Comparison of ENCODE assay signal across 18 cellular contexts in the genomic region with DNA sequence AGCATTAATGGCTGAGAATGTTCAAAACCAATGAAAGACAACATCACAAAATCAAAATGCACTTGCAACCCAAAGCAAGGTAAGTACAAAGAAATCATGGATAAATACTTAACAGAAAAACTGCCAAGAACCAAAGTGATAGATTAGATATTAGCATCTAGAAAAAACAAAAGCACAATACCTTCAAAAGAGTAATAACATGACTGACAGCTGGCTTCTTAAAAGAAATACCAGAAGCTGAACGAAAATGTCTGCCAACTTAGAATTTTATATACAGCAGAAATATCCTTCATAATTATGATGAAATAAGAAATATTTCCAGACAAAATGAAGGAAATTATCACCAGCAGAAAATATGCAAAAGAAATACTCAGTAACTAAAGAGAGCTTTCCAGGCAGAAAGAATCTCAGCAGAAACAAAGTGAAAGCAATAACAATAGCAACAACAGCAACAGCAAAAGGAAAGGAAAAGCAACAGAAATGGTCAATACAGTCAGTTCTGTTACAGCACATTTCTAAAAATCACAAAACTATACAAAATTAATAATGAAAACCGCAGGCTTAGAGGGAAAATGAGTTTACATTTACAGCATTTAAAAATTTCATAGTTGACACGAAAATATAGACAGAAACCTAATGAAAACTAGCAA.
DNase-seq lines count a peak whose midpoint lies in the region; ATAC-seq lines count a peak whose summit lies in the region.
"Had no signal": no experiment of that assay in that cellular context is flagged by ENCODE, and none has a peak within 500 bp of the region (broad histone marks: within the 10 kb centered on the region; RNA-seq: fewer than 3 reads in every experiment).

No MANE protein-coding gene starts in this region.

- ATAC-seq in GM21526 (IDR thresholded peaks at IDR 0.05; ENCODE audit: low FRiP score, unreplicated experiment) (peak; percentile 80), HG03521 (IDR thresholded peaks at IDR 0.05; ENCODE audit: unreplicated experiment) (peak; percentile 66), left cardiac atrium (no peak)
- ATAC-seq: activated T-cell treated with anti-CD3 and anti-CD28 coated beads, Interleukin-2, amount 50 U/mL, for 72 hours had no signal

- peaks cover 14% of the 10 kb centered on the region for H3K27me3 Mint-ChIP-seq in activated CD4-positive, alpha-beta memory T cell treated with anti-CD3 and anti-CD28 coated beads, Interleukin-2, amount 10 ng/mL, durations not matched to agents 7 days and 5 days
- peaks cover 2% of the 10 kb centered on the region for H3K27me3 Mint-ChIP-seq in activated CD4-positive, alpha-beta memory T cell treated with anti-CD3 and anti-CD28 coated beads for 36 hours
- H3K27me3 Mint-ChIP-seq in immature natural killer cell (ENCODE audit: low read depth in 3 of 3) = peaks cover 0 to 2% (median 0%) of the 10 kb centered on the region in 3 donors

- H3K36me3 Mint-ChIP-seq in activated CD4-positive, alpha-beta memory T cell treated with anti-CD3 and anti-CD28 coated beads, Interleukin-2, amount 10 ng/mL, durations not matched to agents 7 days and 5 days (ENCODE audit: low read depth) = peaks cover 7% of the 10 kb centered on the region
- no peaks in the 10 kb centered on the region for H3K36me3 Mint-ChIP-seq in activated CD4-positive, alpha-beta memory T cell treated with anti-CD3 and anti-CD28 coated beads for 36 hours
- no peaks in the 10 kb centered on the region for H3K36me3 Mint-ChIP-seq in immature natural killer cell
- H3K36me3 Mint-ChIP-seq: neural progenitor cell had no signal

- POLR2A ChIA-PET in activated CD4-positive, alpha-beta memory T cell treated with anti-CD3 and anti-CD28 coated beads, Interleukin-2, amount 10 ng/mL, durations not matched to agents 7 days and 5 days (lab: Charles Lee) = interaction anchor here (0.8 to 1.1 kb wide), 2 partner anchors 8 to 26 kb away, joined by 3 read pairs; no protein-coding TSS in a partner anchor
- POLR2A ChIA-PET in activated CD4-positive, alpha-beta memory T cell treated with anti-CD3 and anti-CD28 coated beads for 36 hours (lab: Charles Lee) = no interaction called here

- CTCF ChIA-PET in activated CD4-positive, alpha-beta memory T cell treated with anti-CD3 and anti-CD28 coated beads, Interleukin-2, amount 10 ng/mL, durations not matched to agents 7 days and 5 days (lab: Charles Lee) = interaction anchor here (1.5 kb wide), 1 partner anchor 8 kb away, joined by 4 read pairs; no protein-coding TSS in a partner anchor
- CTCF ChIA-PET in activated CD4-positive, alpha-beta memory T cell treated with anti-CD3 and anti-CD28 coated beads for 36 hours (lab: Charles Lee) = no interaction called here

- DNase-seq in activated CD4-positive, alpha-beta memory T cell treated with anti-CD3 and anti-CD28 coated beads, Interleukin-2, amount 10 ng/mL, durations not matched to agents 7 days and 5 days = no peak
- DNase-seq in activated CD4-positive, alpha-beta memory T cell treated with anti-CD3 and anti-CD28 coated beads for 36 hours = no peak
- peak in 1 of 3 donors; percentile 5 for DNase-seq in immature natural killer cell
- no peak for DNase-seq in LoVo (ENCODE audit: low spot score)
- DNase-seq in left cardiac atrium = no peak
- DNase-seq in activated gamma-delta T cell treated with Interleukin-2 at 50 U/mL for 16 hours = no peak
- DNase-seq: activated T-cell treated with anti-CD3 and anti-CD28 coated beads, Interleukin-2, amount 50 U/mL, for 72 hours; cortex of kidney; erythroblast; H9; islet precursor cell; mesendoderm; NCI-H2081; stimulated activated CD4-positive, alpha-beta T cell treated with anti-CD3 and anti-CD28 coated beads, Interleukin-15, amount 100 ng/mL, for 24 hours; testis had no signal

- H3K9me3 Mint-ChIP-seq in activated CD4-positive, alpha-beta memory T cell treated with anti-CD3 and anti-CD28 coated beads, Interleukin-2, amount 10 ng/mL, durations not matched to agents 7 days and 5 days = no peaks in the 10 kb centered on the region
- peaks cover 4% of the 10 kb centered on the region for H3K9me3 Mint-ChIP-seq in activated CD4-positive, alpha-beta memory T cell treated with anti-CD3 and anti-CD28 coated beads for 36 hours
- peaks cover 0 to 2% (median 0%) of the 10 kb centered on the region in 6 donors for H3K9me3 Mint-ChIP-seq in immature natural killer cell
- H3K9me3 Mint-ChIP-seq: H9, neural progenitor cell had no signal

- H3K4me1 Mint-ChIP-seq in activated CD4-positive, alpha-beta memory T cell treated with anti-CD3 and anti-CD28 coated beads, Interleukin-2, amount 10 ng/mL, durations not matched to agents 7 days and 5 days = peaks cover 22% of the 10 kb centered on the region
- peaks cover 5% of the 10 kb centered on the region for H3K4me1 Mint-ChIP-seq in activated CD4-positive, alpha-beta memory T cell treated with anti-CD3 and anti-CD28 coated beads for 36 hours (ENCODE audit: low read depth)
- H3K4me1 Mint-ChIP-seq in immature natural killer cell = peaks cover 6 to 19% of the 10 kb centered on the region in 2 donors
- H3K4me1 Mint-ChIP-seq: neural progenitor cell had no signal

- peak overlapping the region; percentile 1 for H3K27ac Mint-ChIP-seq in activated CD4-positive, alpha-beta memory T cell treated with anti-CD3 and anti-CD28 coated beads, Interleukin-2, amount 10 ng/mL, durations not matched to agents 7 days and 5 days
- H3K27ac Mint-ChIP-seq in activated CD4-positive, alpha-beta memory T cell treated with anti-CD3 and anti-CD28 coated beads for 36 hours = no peak overlapping the region
- peak overlapping the region in 4 of 6 donors; percentile 31 to 61 (median 46) for H3K27ac Mint-ChIP-seq in immature natural killer cell
- H3K27ac Mint-ChIP-seq: H9, neural progenitor cell had no signal

- intact Hi-C loops in activated CD4-positive, alpha-beta memory T cell treated with anti-CD3 and anti-CD28 coated beads for 36 hours (cut with micrococcal nuclease) = no loop called here
- intact Hi-C loops in left cardiac atrium (cut with DNase I) = no loop called here

- peak overlapping the region; percentile 53 for H3K4me3 Mint-ChIP-seq in activated CD4-positive, alpha-beta memory T cell treated with anti-CD3 and anti-CD28 coated beads, Interleukin-2, amount 10 ng/mL, durations not matched to agents 7 days and 5 days
- H3K4me3 Mint-ChIP-seq in activated CD4-positive, alpha-beta memory T cell treated with anti-CD3 and anti-CD28 coated beads for 36 hours = no peak overlapping the region
- H3K4me3 Mint-ChIP-seq in immature natural killer cell = peak overlapping the region in 3 of 5 donors; percentile 42 to 86 (median 54)
- H3K4me3 Mint-ChIP-seq: H9, neural progenitor cell had no signal

Comparison
In these comparisons a context has a peak if more than half of its experiments do, and no peak if none do; other contexts are left out.
1. ATAC-seq: peak in GM21526 (single experiment) and HG03521 (single experiment); none in left cardiac atrium (0 of 2).